ENCODE assay signal across 11 cellular contexts in the genomic region with DNA sequence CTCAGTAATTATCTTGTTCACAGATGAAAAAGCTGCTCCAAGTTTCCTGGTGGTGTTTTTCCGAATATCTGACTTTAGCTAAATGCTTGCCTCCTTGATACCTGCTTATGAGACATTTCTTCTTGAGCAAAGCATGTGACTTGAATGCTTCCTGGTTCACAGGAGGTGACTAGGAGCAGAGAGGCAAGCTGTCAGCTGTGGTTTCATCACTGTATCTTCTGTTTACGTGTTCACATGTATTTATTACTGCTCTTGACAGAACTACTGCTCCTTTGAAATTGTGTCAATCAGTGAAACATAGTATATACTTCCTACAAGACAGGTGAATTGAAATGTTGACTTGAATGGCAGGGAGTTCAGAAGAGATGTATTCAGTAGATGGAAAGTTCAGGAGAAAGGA. TPM values are rescaled to one million over a fixed set of nuclear protein-coding genes. Genes with fewer than 3 reads are reported as not detected.
DNase-seq lines count a peak whose midpoint lies in the region; ATAC-seq, FAIRE-seq and TF ChIP-seq lines count a peak whose summit lies in the region.
"Had no signal": no experiment of that assay in that cellular context is flagged by ENCODE, and none has a peak within 500 bp of the region (broad histone marks: within the 10 kb centered on the region; RNA-seq: fewer than 3 reads in every experiment).

No MANE protein-coding gene starts in this region.

- H3K4me1 ChIP-seq in Loucy (ENCODE audit: insufficient read depth, low read length, poor library complexity, severe bottlenecking) (no peaks in the 10 kb centered on the region), vagina (no peaks in the 10 kb centered on the region)
- H3K4me1 ChIP-seq: colonic mucosa had no signal

- H3K4me3 ChIP-seq in Loucy (ENCODE audit: low read length, poor library complexity, severe bottlenecking): no peak overlapping the region
- no peak overlapping the region for H3K4me3 ChIP-seq in bronchial epithelial cell (ENCODE audit: low read depth, low read length)
- no peak overlapping the region for H3K4me3 ChIP-seq in neural cell (ENCODE audit: low read length)
- H3K4me3 ChIP-seq in vagina: no peak overlapping the region
- H3K4me3 ChIP-seq: colonic mucosa, transverse colon had no signal

- POLR2A ChIA-PET in HEK293T (lab: Yijun Ruan, JAX): no interaction called here

- H3K4me2 ChIP-seq in Loucy (ENCODE audit: low read depth, low read length, poor library complexity, severe bottlenecking) (no peak overlapping the region), neural cell (ENCODE audit: low read length) (no peak overlapping the region)

- no peak for TF ChIP-seq CTCF in Loucy (conservative IDR thresholded peaks at IDR 0.05; ENCODE audit: low read length)
- no peak for TF ChIP-seq CTCF in bronchial epithelial cell (IDR thresholded peaks at IDR 0.05; ENCODE audit: insufficient read depth, low read length, severe bottlenecking)
- no peak for TF ChIP-seq CTCF in neural cell (IDR thresholded peaks at IDR 0.05; ENCODE audit: poor library complexity, severe bottlenecking)
- no peak for TF ChIP-seq CTCF in vagina (IDR thresholded peaks at IDR 0.05)

- H4K20me1 ChIP-seq in Loucy (ENCODE audit: insufficient read depth, low read length, poor library complexity, severe bottlenecking) (no peaks in the 10 kb centered on the region), neural cell (ENCODE audit: insufficient read depth) (no peaks in the 10 kb centered on the region)

- peak; percentile 97 for TF ChIP-seq EP300 in neural cell (conservative IDR thresholded peaks at IDR 0.05; ENCODE audit: poor library complexity, severe bottlenecking)

- no peak for DNase-seq in activated CD4-positive, CD25-positive, alpha-beta regulatory T cell (lab: John Stamatoyannopoulos, UW)
- DNase-seq in bronchial epithelial cell (ENCODE audit: low read depth): peak; percentile 62
- no peak for DNase-seq in vagina (ENCODE audit: extremely low spot score in 2 of 2)
- no peak for DNase-seq in HEK293T (ENCODE audit: extremely low spot score)
- DNase-seq: ACHN, colonic mucosa, transverse colon had no signal

- intact Hi-C loops in vagina (cut with DNase I): no loop called here

- H3K9me3 ChIP-seq in Loucy (ENCODE audit: insufficient read depth, low read depth, low read length) (no peaks in the 10 kb centered on the region), neural cell (ENCODE audit: low read length) (no peaks in the 10 kb centered on the region), vagina (no peaks in the 10 kb centered on the region)
- H3K9me3 ChIP-seq: colonic mucosa, transverse colon had no signal

- TF ChIP-seq RAD21 in neural cell (conservative IDR thresholded peaks at IDR 0.05): no peak

- H3K9me2 ChIP-seq in Loucy (replicated peaks; ENCODE audit: low read depth, low read length) (no peaks in the 10 kb centered on the region), neural cell (ENCODE audit: insufficient read depth, low read length) (no peaks in the 10 kb centered on the region)

- no peak for FAIRE-seq in bronchial epithelial cell (lab: Jason Lieb, UNC)

- peak; percentile 60 to 85 for ATAC-seq in activated CD4-positive, CD25-positive, alpha-beta regulatory T cell treated with anti-CD3 and anti-CD28 coated beads, Interleukin-2, amount 50 U/mL, for 24 hours
- ATAC-seq in GM19035 (IDR thresholded peaks at IDR 0.05; ENCODE audit: unreplicated experiment): no peak

- H3K27me3 ChIP-seq in Loucy (ENCODE audit: insufficient read depth, low read length, poor library complexity, severe bottlenecking) (no peaks in the 10 kb centered on the region), bronchial epithelial cell (ENCODE audit: control insufficient read depth, insufficient read depth, low read length) (no peaks in the 10 kb centered on the region), neural cell (ENCODE audit: insufficient read depth, low read depth, low read length) (no peaks in the 10 kb centered on the region), vagina (no peaks in the 10 kb centered on the region)
- H3K27me3 ChIP-seq: colonic mucosa, transverse colon had no signal

- H3K27ac ChIP-seq in neural cell (ENCODE audit: low read length) (no peak overlapping the region), vagina (no peak overlapping the region)
- H3K27ac ChIP-seq: colonic mucosa, transverse colon had no signal

- H2AFZ ChIP-seq in Loucy (ENCODE audit: low read length) (peak overlapping the region; percentile 75), neural cell (ENCODE audit: low read depth, low read length) (no peak overlapping the region)

- H3F3A ChIP-seq in Loucy (ENCODE audit: low read depth): no peaks in the 10 kb centered on the region
- no peaks in the 10 kb centered on the region for H3F3A ChIP-seq in neural cell (ENCODE audit: insufficient read depth, low read length, poor library complexity, severe bottlenecking)

- no peak for TF ChIP-seq POLR2A in vagina (IDR thresholded peaks at IDR 0.05)

- H3K36me3 ChIP-seq in Loucy (ENCODE audit: insufficient read depth, low read length) (no peaks in the 10 kb centered on the region), bronchial epithelial cell (ENCODE audit: control insufficient read depth, insufficient read depth, low read length) (no peaks in the 10 kb centered on the region), neural cell (ENCODE audit: insufficient read depth, low read length) (no peaks in the 10 kb centered on the region), vagina (no peaks in the 10 kb centered on the region)
- H3K36me3 ChIP-seq: colonic mucosa, transverse colon had no signal

- H3K79me2 ChIP-seq in Loucy (ENCODE audit: insufficient read depth, low read length) (no peaks in the 10 kb centered on the region), neural cell (replicated peaks; ENCODE audit: insufficient read depth, low read length) (no peaks in the 10 kb centered on the region)

- H3K9ac ChIP-seq in Loucy (ENCODE audit: low read depth, low read length, poor library complexity, severe bottlenecking): no peak overlapping the region
- no peak overlapping the region for H3K9ac ChIP-seq in neural cell (ENCODE audit: low read length)

- CTCF ChIA-PET in HEK293T (lab: Yijun Ruan, JAX): no interaction called here

TF ChIP-seq in neural cell, 6 proteins besides CTCF, POLR2A, EP300 and RAD21:
- peak; percentile 91 for TF ChIP-seq POLR2AphosphoS5 (IDR thresholded peaks at IDR 0.05)
- no peak for TF ChIP-seq SMC3 (conservative IDR thresholded peaks at IDR 0.05; ENCODE audit: poor library complexity)

TF ChIP-seq in HEK293T, 16 proteins besides CTCF, POLR2A, EP300 and RAD21:
- no peak for TF ChIP-seq ELF4 (IDR thresholded peaks at IDR 0.05)
TF ChIP-seq in HEK293T: peak in this region for 0.

RNA-seq across cellular contexts. Expression of gene SPPL2A, which starts 8.9 kb away (rescaled TPM):
- total RNA-seq in bronchial epithelial cell (64.5 and 75.0 TPM in 2 replicates), vagina (147 TPM)
- 29.9 and 34.0 TPM in 2 replicates for polyA plus RNA-seq in neural cell
- polyA minus RNA-seq in neural cell: 25.1 and 50.6 TPM in 2 replicates
